ENCODE assay signal across 1 cellular context in the genomic region with DNA sequence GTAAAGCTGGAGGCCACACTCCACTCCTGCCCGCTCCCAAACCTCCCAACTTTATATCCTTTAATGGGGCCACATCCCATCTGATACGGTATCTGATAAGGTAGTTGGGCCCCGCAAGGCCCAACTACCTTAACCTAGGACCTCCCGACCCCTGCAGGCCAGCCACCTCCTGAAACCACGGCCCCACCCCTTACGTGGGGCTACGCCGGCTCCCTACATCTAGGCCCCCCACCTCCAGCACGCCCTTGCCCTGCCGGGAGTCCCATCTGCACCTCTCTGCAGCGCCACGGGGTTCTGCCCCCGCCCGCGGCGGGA.
TF ChIP-seq lines count a peak whose summit lies in the region.

No MANE protein-coding gene starts in this region.

TF ChIP-seq in IMR-90, 13 proteins besides CTCF, POLR2A, EP300 and RAD21 (continued from another document):
- TF ChIP-seq, protein P1, sequence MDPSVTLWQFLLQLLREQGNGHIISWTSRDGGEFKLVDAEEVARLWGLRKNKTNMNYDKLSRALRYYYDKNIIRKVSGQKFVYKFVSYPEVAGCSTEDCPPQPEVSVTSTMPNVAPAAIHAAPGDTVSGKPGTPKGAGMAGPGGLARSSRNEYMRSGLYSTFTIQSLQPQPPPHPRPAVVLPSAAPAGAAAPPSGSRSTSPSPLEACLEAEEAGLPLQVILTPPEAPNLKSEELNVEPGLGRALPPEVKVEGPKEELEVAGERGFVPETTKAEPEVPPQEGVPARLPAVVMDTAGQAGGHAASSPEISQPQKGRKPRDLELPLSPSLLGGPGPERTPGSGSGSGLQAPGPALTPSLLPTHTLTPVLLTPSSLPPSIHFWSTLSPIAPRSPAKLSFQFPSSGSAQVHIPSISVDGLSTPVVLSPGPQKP (IDR thresholded peaks at IDR 0.05; ENCODE audit: borderline replicate concordance, low read depth, low read length) = no peak
- TF ChIP-seq RFX5 (IDR thresholded peaks at IDR 0.05; ENCODE audit: low read depth, low read length) = no peak
- TF ChIP-seq CHD1 (IDR thresholded peaks at IDR 0.05; ENCODE audit: low read depth, low read length) = no peak
- no peak for TF ChIP-seq SMC3 (IDR thresholded peaks at IDR 0.05; ENCODE audit: low read depth, low read length)
- no peak for TF ChIP-seq NFE2L2 (IDR thresholded peaks at IDR 0.05; ENCODE audit: low read depth, low read length)
- no peak for TF ChIP-seq BHLHE40 (IDR thresholded peaks at IDR 0.05; ENCODE audit: low read depth, low read length)
